In genomic region chr7:138442822-138443221, GRCh38 we compare ENCODE assay signal across 28 cellular contexts.
"Had no signal": no experiment of that assay in that cellular context is flagged by ENCODE, and none has a peak within 500 bp of the region (broad histone marks: within the 10 kb centered on the region; RNA-seq: fewer than 3 reads in every experiment).

No MANE protein-coding gene starts in this region.

- H3K27ac ChIP-seq: ovary, parathyroid adenoma, psoas muscle, right lobe of liver, sigmoid colon, stomach, thoracic aorta, thyroid gland, tibial nerve, upper lobe of left lung, vagina had no signal

- H3K9me3 ChIP-seq: ovary, psoas muscle, right lobe of liver, sigmoid colon, stomach, thoracic aorta, thyroid gland, tibial nerve, upper lobe of left lung, vagina had no signal

- H3K27me3 Mint-ChIP-seq: progenitor cell of endocrine pancreas had no signal

- H3K27ac Mint-ChIP-seq: natural killer cell; nephron; progenitor cell of endocrine pancreas; stimulated activated effector memory CD8-positive, alpha-beta T cell treated with anti-CD3 and anti-CD28 coated beads, Interleukin-12 subunit alpha, Interleukin-12 subunit beta, amount 100 ng/mL, for 72 hours; stimulated activated naive B cell treated with anti-CD40 and anti-IgM and Interleukin-4, amounts not matched to agents 10 μg/mL and 1 μg/mL and 100 μg/mL, for 72 hours; stimulated activated naive CD8-positive, alpha-beta T cell treated with anti-CD3 and anti-CD28 coated beads, Interleukin-15, Interleukin-2, amounts not matched to agents 100 ng/mL and 50 ng/mL, for 24 hours had no signal

- H3K27me3 ChIP-seq: ovary, right lobe of liver, sigmoid colon, stomach, thyroid gland, tibial nerve, upper lobe of left lung, vagina had no signal

- H3K4me1 Mint-ChIP-seq: natural killer cell; nephron; stimulated activated effector memory CD8-positive, alpha-beta T cell treated with anti-CD3 and anti-CD28 coated beads, Interleukin-12 subunit alpha, Interleukin-12 subunit beta, amount 100 ng/mL, for 72 hours; stimulated activated naive B cell treated with anti-CD40 and anti-IgM and Interleukin-4, amounts not matched to agents 10 μg/mL and 1 μg/mL and 100 μg/mL, for 72 hours had no signal

- H3K79me2 ChIP-seq: parathyroid adenoma had no signal

- H3K9ac ChIP-seq: parathyroid adenoma had no signal

- H3K36me3 ChIP-seq: ovary, right lobe of liver, sigmoid colon, stomach, thoracic aorta, thyroid gland, tibial nerve, upper lobe of left lung, vagina had no signal

- ATAC-seq: natural killer cell; psoas muscle; right cardiac atrium; right lobe of liver; stimulated activated effector memory CD8-positive, alpha-beta T cell treated with anti-CD3 and anti-CD28 coated beads, Interleukin-12 subunit alpha, Interleukin-12 subunit beta, amount 100 ng/mL, for 72 hours; stimulated activated naive B cell treated with anti-CD40 and anti-IgM and Interleukin-4, amounts not matched to agents 10 μg/mL and 1 μg/mL and 100 μg/mL, for 72 hours had no signal

- H3K4me1 ChIP-seq: parathyroid adenoma, psoas muscle, right lobe of liver, sigmoid colon, stomach, thyroid gland, tibial nerve, upper lobe of left lung, vagina had no signal

- H2AFZ ChIP-seq: parathyroid adenoma had no signal

- H3K9me3 Mint-ChIP-seq: natural killer cell; stimulated activated effector memory CD8-positive, alpha-beta T cell treated with anti-CD3 and anti-CD28 coated beads, Interleukin-12 subunit alpha, Interleukin-12 subunit beta, amount 100 ng/mL, for 72 hours; stimulated activated naive B cell treated with anti-CD40 and anti-IgM and Interleukin-4, amounts not matched to agents 10 μg/mL and 1 μg/mL and 100 μg/mL, for 72 hours; stimulated activated naive CD8-positive, alpha-beta T cell treated with anti-CD3 and anti-CD28 coated beads, Interleukin-15, Interleukin-2, amounts not matched to agents 100 ng/mL and 50 ng/mL, for 24 hours had no signal

- DNase-seq: natural killer cell; occipital lobe; ovary; posterior cingulate gyrus; psoas muscle; right cardiac atrium; right lobe of liver; sigmoid colon; small intestine; stimulated activated CD4-positive, alpha-beta T cell treated with anti-CD3 and anti-CD28 coated beads, Interleukin-15, amount 100 ng/mL, for 24 hours; stimulated activated CD4-positive, alpha-beta T cell treated with anti-CD3 and anti-CD28 coated beads, Interleukin-2, amount 100 ng/mL, for 24 hours; stimulated activated CD4-positive, alpha-beta T cell treated with anti-CD3 and anti-CD28 coated beads, Interleukin-2, amount 100 ng/mL, for 48 hours; stimulated activated CD4-positive, alpha-beta T cell treated with anti-CD3 and anti-CD28 coated beads, Interleukin-4, amount 100 ng/mL, for 24 hours; stimulated activated naive B cell treated with anti-CD40 and anti-IgM and Interleukin-4, amounts not matched to agents 10 μg/mL and 1 μg/mL and 100 μg/mL, for 72 hours; stimulated activated naive CD4-positive, alpha-beta T cell treated with Interleukin-2 at 50 U/mL for 16 hours; stomach; thyroid gland; trophoblast cell had no signal

- H3K4me3 ChIP-seq: ovary, psoas muscle, right lobe of liver, sigmoid colon, stomach, thoracic aorta, thyroid gland, tibial nerve, upper lobe of left lung, vagina had no signal

- H3K36me3 Mint-ChIP-seq: natural killer cell; stimulated activated effector memory CD8-positive, alpha-beta T cell treated with anti-CD3 and anti-CD28 coated beads, Interleukin-12 subunit alpha, Interleukin-12 subunit beta, amount 100 ng/mL, for 72 hours; stimulated activated naive B cell treated with anti-CD40 and anti-IgM and Interleukin-4, amounts not matched to agents 10 μg/mL and 1 μg/mL and 100 μg/mL, for 72 hours had no signal

- FAIRE-seq: small intestine, urothelium cell line had no signal

- H3K4me3 Mint-ChIP-seq: natural killer cell; nephron; stimulated activated effector memory CD8-positive, alpha-beta T cell treated with anti-CD3 and anti-CD28 coated beads, Interleukin-12 subunit alpha, Interleukin-12 subunit beta, amount 100 ng/mL, for 72 hours; stimulated activated naive B cell treated with anti-CD40 and anti-IgM and Interleukin-4, amounts not matched to agents 10 μg/mL and 1 μg/mL and 100 μg/mL, for 72 hours; stimulated activated naive CD8-positive, alpha-beta T cell treated with anti-CD3 and anti-CD28 coated beads, Interleukin-15, Interleukin-2, amounts not matched to agents 100 ng/mL and 50 ng/mL, for 24 hours had no signal
